Comparison of ENCODE assay signal across 8 cellular contexts in genomic region chr21:17514124-17514481, GRCh38. TPM values are rescaled to one million over a fixed set of nuclear protein-coding genes. Genes with fewer than 3 reads are reported as not detected.
DNase-seq lines count a peak whose midpoint lies in the region; ATAC-seq and TF ChIP-seq lines count a peak whose summit lies in the region.

No MANE protein-coding gene starts in this region.

- H3F3A ChIP-seq in GM23248 (ENCODE audit: insufficient read depth) (peaks cover 7% of the 10 kb centered on the region), PC-3 (ENCODE audit: low read length, unreplicated experiment) (no peaks in the 10 kb centered on the region), neural cell (ENCODE audit: insufficient read depth, low read length, poor library complexity, severe bottlenecking) (no peaks in the 10 kb centered on the region)

- H3K27ac ChIP-seq in GM23248 (no peak overlapping the region), PC-3 (ENCODE audit: low read length) (no peak overlapping the region), neural cell (ENCODE audit: low read length) (peak overlapping the region; percentile 96)
- H3K27ac ChIP-seq in effector memory CD4-positive, alpha-beta T cell (ENCODE audit: insufficient read depth, low read length, poor library complexity, severe bottlenecking), result no peak overlapping the region

- in situ Hi-C loops in GM23248 (cut with MboI), result no loop called here

- intact Hi-C loops in PC-3 (cut with micrococcal nuclease) (no loop called here), posterior vena cava (cut with DNase I) (no loop called here)

- H3K36me3 ChIP-seq in GM23248 (ENCODE audit: low read depth) (no peaks in the 10 kb centered on the region), PC-3 (ENCODE audit: low read depth, low read length) (no peaks in the 10 kb centered on the region), neural cell (ENCODE audit: insufficient read depth, low read length) (no peaks in the 10 kb centered on the region)
- no peaks in the 10 kb centered on the region for H3K36me3 ChIP-seq in effector memory CD4-positive, alpha-beta T cell (ENCODE audit: control insufficient read depth, insufficient read depth, low read length)

- H3K79me2 ChIP-seq in GM23248 (ENCODE audit: insufficient read depth) (no peaks in the 10 kb centered on the region), PC-3 (ENCODE audit: low read length) (0 out of 2 replicates have a peak, but pooled peaks cover 4% of the 10 kb centered on the region), neural cell (replicated peaks; ENCODE audit: insufficient read depth, low read length) (peaks cover 56% of the 10 kb centered on the region)

- H3K9ac ChIP-seq in GM23248 (no peak overlapping the region), PC-3 (ENCODE audit: low read length) (no peak overlapping the region), neural cell (ENCODE audit: low read length) (peak overlapping the region; percentile 99)

- peak; percentile 27 for DNase-seq in GM23248
- peak; percentile 49 for DNase-seq in PC-3
- no peak for DNase-seq in effector memory CD4-positive, alpha-beta T cell
- no peak for DNase-seq in globus pallidus (ENCODE audit: low spot score)
- no peak for DNase-seq in posterior vena cava (ENCODE audit: low spot score)

- H3K4me3 ChIP-seq in GM23248, result no peak overlapping the region; the same call in 1 of the 2 replicates
- peak overlapping the region; percentile 75 for H3K4me3 ChIP-seq in PC-3 (ENCODE audit: low read length)
- H3K4me3 ChIP-seq in effector memory CD4-positive, alpha-beta T cell (ENCODE audit: insufficient read depth, low read depth, low read length, poor library complexity, severe bottlenecking), result peak overlapping the region; percentile 81
- peak overlapping the region; percentile 100 for H3K4me3 ChIP-seq in neural cell (ENCODE audit: low read length)

- H3K9me3 ChIP-seq in GM23248 (ENCODE audit: low read depth), result no peaks in the 10 kb centered on the region
- H3K9me3 ChIP-seq in PC-3 (ENCODE audit: low read length), result no peaks in the 10 kb centered on the region
- H3K9me3 ChIP-seq in effector memory CD4-positive, alpha-beta T cell (ENCODE audit: control insufficient read depth, low read length), result no peaks in the 10 kb centered on the region
- H3K9me3 ChIP-seq in neural cell (ENCODE audit: low read length), result no peaks in the 10 kb centered on the region

- peaks cover 32% of the 10 kb centered on the region for H3K27me3 ChIP-seq in GM23248 (replicated peaks; ENCODE audit: insufficient read depth)
- H3K27me3 ChIP-seq in PC-3 (ENCODE audit: low read length), result peaks cover 15% of the 10 kb centered on the region
- no peaks in the 10 kb centered on the region for H3K27me3 ChIP-seq in effector memory CD4-positive, alpha-beta T cell (replicated peaks; ENCODE audit: control insufficient read depth, insufficient read depth, low read length, poor library complexity, severe bottlenecking)
- H3K27me3 ChIP-seq in neural cell (ENCODE audit: insufficient read depth, low read depth, low read length), result no peaks in the 10 kb centered on the region

- TF ChIP-seq EP300 in neural cell (conservative IDR thresholded peaks at IDR 0.05; ENCODE audit: poor library complexity, severe bottlenecking), result no peak

- no peak for TF ChIP-seq RAD21 in neural cell (conservative IDR thresholded peaks at IDR 0.05)

- no peak overlapping the region for H2AFZ ChIP-seq in GM23248
- H2AFZ ChIP-seq in PC-3 (ENCODE audit: low read length), result no peak overlapping the region
- H2AFZ ChIP-seq in neural cell (ENCODE audit: low read depth, low read length), result no peak overlapping the region

- H4K20me1 ChIP-seq in GM23248 (ENCODE audit: insufficient read depth) (no peaks in the 10 kb centered on the region), PC-3 (ENCODE audit: low read length) (no peaks in the 10 kb centered on the region), neural cell (ENCODE audit: insufficient read depth) (peaks cover 4% of the 10 kb centered on the region)

- POLR2A ChIA-PET in PC-3 (lab: Charles Lee; ENCODE audit: unreplicated experiment), result interaction anchor here (0.6 kb wide), 1 partner anchor 61 kb away, joined by 4 read pairs; no protein-coding TSS in a partner anchor

- CTCF ChIA-PET in PC-3 (lab: Charles Lee), result interaction anchor here (0.7 kb wide), 1 partner anchor 40 kb away, joined by 4 read pairs; no protein-coding TSS in a partner anchor

- ATAC-seq in PC-3 (no peak), HG02970 (IDR thresholded peaks at IDR 0.05; ENCODE audit: low FRiP score, unreplicated experiment) (no peak), HG03521 (IDR thresholded peaks at IDR 0.05; ENCODE audit: unreplicated experiment) (no peak)

- H3K4me2 ChIP-seq in GM23248 (ENCODE audit: unreplicated experiment) (peak overlapping the region; percentile 72), PC-3 (ENCODE audit: low read length) (peak overlapping the region; percentile 86), neural cell (ENCODE audit: low read length) (peak overlapping the region; percentile 91)

- TSS peak; percentile 35 for BruUV-seq in PC-3 (replicated peaks; lab: Mats Ljungman, UMichigan)

- WGBS in GM23248 (ENCODE audit: low coverage in 1 of 2, low lambda C conversion rate in 2 of 2, missing lambda C conversion rate in 2 of 2), 2 experiments, result 84 to 85% methylated on average over 5 of the region's 5 CpGs

- TF ChIP-seq CTCF in PC-3 (conservative IDR thresholded peaks at IDR 0.05; ENCODE audit: low read depth, low read length), result no peak; the same call in 1 of the 2 replicates
- no peak for TF ChIP-seq CTCF in neural cell (IDR thresholded peaks at IDR 0.05; ENCODE audit: poor library complexity, severe bottlenecking)

- peaks cover 9% of the 10 kb centered on the region; the same call in 1 of the 2 replicates for H3K4me1 ChIP-seq in GM23248 (ENCODE audit: insufficient read depth)
- H3K4me1 ChIP-seq in PC-3 (ENCODE audit: insufficient read depth, low read length), result peaks cover 4% of the 10 kb centered on the region; the same call in 1 of the 2 replicates
- H3K4me1 ChIP-seq in effector memory CD4-positive, alpha-beta T cell (ENCODE audit: control insufficient read depth, insufficient read depth, low read length, poor library complexity, severe bottlenecking), result peaks cover 7% of the 10 kb centered on the region

- no peaks in the 10 kb centered on the region for H3K9me2 ChIP-seq in GM23248 (ENCODE audit: insufficient read depth)
- no peaks in the 10 kb centered on the region for H3K9me2 ChIP-seq in PC-3 (replicated peaks; ENCODE audit: low read length)
- no peaks in the 10 kb centered on the region for H3K9me2 ChIP-seq in neural cell (ENCODE audit: insufficient read depth, low read length)

TF ChIP-seq in neural cell, 6 proteins besides CTCF, POLR2A, EP300 and RAD21:
- TF ChIP-seq TAF1 (IDR thresholded peaks at IDR 0.05; ENCODE audit: low read depth) (no peak), EZH2 (IDR thresholded peaks at IDR 0.05; ENCODE audit: borderline replicate concordance, insufficient read depth, low read length, poor library complexity, severe bottlenecking) (no peak), MXI1 (conservative IDR thresholded peaks at IDR 0.05; ENCODE audit: poor library complexity, severe bottlenecking) (no peak), POLR2AphosphoS5 (IDR thresholded peaks at IDR 0.05) (no peak), SMC3 (conservative IDR thresholded peaks at IDR 0.05; ENCODE audit: poor library complexity) (no peak)
- TF ChIP-seq, protein P1, sequence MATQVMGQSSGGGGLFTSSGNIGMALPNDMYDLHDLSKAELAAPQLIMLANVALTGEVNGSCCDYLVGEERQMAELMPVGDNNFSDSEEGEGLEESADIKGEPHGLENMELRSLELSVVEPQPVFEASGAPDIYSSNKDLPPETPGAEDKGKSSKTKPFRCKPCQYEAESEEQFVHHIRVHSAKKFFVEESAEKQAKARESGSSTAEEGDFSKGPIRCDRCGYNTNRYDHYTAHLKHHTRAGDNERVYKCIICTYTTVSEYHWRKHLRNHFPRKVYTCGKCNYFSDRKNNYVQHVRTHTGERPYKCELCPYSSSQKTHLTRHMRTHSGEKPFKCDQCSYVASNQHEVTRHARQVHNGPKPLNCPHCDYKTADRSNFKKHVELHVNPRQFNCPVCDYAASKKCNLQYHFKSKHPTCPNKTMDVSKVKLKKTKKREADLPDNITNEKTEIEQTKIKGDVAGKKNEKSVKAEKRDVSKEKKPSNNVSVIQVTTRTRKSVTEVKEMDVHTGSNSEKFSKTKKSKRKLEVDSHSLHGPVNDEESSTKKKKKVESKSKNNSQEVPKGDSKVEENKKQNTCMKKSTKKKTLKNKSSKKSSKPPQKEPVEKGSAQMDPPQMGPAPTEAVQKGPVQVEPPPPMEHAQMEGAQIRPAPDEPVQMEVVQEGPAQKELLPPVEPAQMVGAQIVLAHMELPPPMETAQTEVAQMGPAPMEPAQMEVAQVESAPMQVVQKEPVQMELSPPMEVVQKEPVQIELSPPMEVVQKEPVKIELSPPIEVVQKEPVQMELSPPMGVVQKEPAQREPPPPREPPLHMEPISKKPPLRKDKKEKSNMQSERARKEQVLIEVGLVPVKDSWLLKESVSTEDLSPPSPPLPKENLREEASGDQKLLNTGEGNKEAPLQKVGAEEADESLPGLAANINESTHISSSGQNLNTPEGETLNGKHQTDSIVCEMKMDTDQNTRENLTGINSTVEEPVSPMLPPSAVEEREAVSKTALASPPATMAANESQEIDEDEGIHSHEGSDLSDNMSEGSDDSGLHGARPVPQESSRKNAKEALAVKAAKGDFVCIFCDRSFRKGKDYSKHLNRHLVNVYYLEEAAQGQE (IDR thresholded peaks at IDR 0.05; ENCODE audit: borderline replicate concordance), result no peak

RNA-seq across cellular contexts. Expression of gene CXADR, which starts 1.3 kb away (rescaled TPM):
- total RNA-seq in GM23248 (2014; rRNA removed; shearing (Covaris generic)), result not detected in 2 replicates
- polyA plus RNA-seq in GM23248 (2016; fragmentation: Nextera tagmentation; extraction: Ambion mirVana), result 0.23 TPM in 1 of 2 replicates, not detected in the other
- 11.2 and 11.5 TPM in 2 replicates for total RNA-seq in PC-3 (2014; rRNA removed)
- polyA plus RNA-seq in neural cell, result 174 and 175 TPM in 2 replicates
- 483 and 528 TPM in 2 replicates for polyA minus RNA-seq in neural cell
- under 1 TPM; 0.09 to 0.24 TPM for total RNA-seq in posterior vena cava

Comparison
In these comparisons a context has a peak if more than half of its experiments do, and no peak if none do; other contexts are left out.
1. DNase-seq: peak in GM23248 (single experiment) and PC-3 (single experiment); none in effector memory CD4-positive, alpha-beta T cell (0 of 3), globus pallidus (single experiment) and posterior vena cava (single experiment).
2. Peak in every context shown above with its lines, with median percentiles within 50 percentile points of each other: H3K4me2 ChIP-seq.